Comparison of ENCODE assay signal across 18 cellular contexts in genomic region chr10:58137813-58138212, GRCh38.
A peak's percentile ranks its signal among the peaks of the same experiment; 100 is the strongest.
DNase-seq lines count a peak whose midpoint lies in the region; ATAC-seq and TF ChIP-seq lines count a peak whose summit lies in the region.
"Had no signal": no experiment of that assay in that cellular context is flagged by ENCODE, and none has a peak within 500 bp of the region (broad histone marks: within the 10 kb centered on the region; RNA-seq: fewer than 3 reads in every experiment).

No MANE protein-coding gene starts in this region.

- DNase-seq in DMS79 (lab: John Stamatoyannopoulos, UW): peak; percentile 64
- peak; percentile 96 for DNase-seq in NCI-H1105 treated with DMSO at 0.1 percent for 48 hours (lab: John Stamatoyannopoulos, UW)
- DNase-seq in NCI-H748 (lab: John Stamatoyannopoulos, UW; ENCODE audit: unreplicated experiment): peak; percentile 94
- peak; percentile 15 for DNase-seq in middle frontal gyrus (ENCODE audit: extremely low spot score, low spot score)
- DNase-seq in Peyer's patch: no peak
- no peak for DNase-seq in stimulated activated CD4-positive, alpha-beta T cell treated with anti-CD3 and anti-CD28 coated beads, Interleukin-12 subunit alpha, Interleukin-12 subunit beta, amount 100 ng/mL, for 4 hours
- DNase-seq in NOMO-1 treated with DMSO at 0.1 percent for 48 hours (lab: John Stamatoyannopoulos, UW; ENCODE audit: unreplicated experiment): no peak
- DNase-seq: activated effector memory CD4-positive, alpha-beta T cell treated with Interleukin-2 at 50 U/mL for 16 hours; AML-193; HCEC 1CT; KBM-7; kidney glomerular epithelial cell; NCI-H226; ovary had no signal

- no peaks in the 10 kb centered on the region for H3K27me3 ChIP-seq in Peyer's patch
- H3K27me3 ChIP-seq: ascending aorta, ovary, vagina had no signal

- no peak overlapping the region for H3K4me3 ChIP-seq in Peyer's patch
- H3K4me3 ChIP-seq: ascending aorta, ovary, vagina had no signal

- no peaks in the 10 kb centered on the region for H3K36me3 ChIP-seq in Peyer's patch
- H3K36me3 ChIP-seq: ascending aorta, ovary, vagina had no signal

- ATAC-seq in HG03571 (IDR thresholded peaks at IDR 0.05; ENCODE audit: unreplicated experiment): no peak

- no peak for TF ChIP-seq POLR2A in Peyer's patch (IDR thresholded peaks at IDR 0.05)

- H3K9me3 ChIP-seq in Peyer's patch: no peaks in the 10 kb centered on the region
- H3K9me3 ChIP-seq: ascending aorta, ovary, vagina had no signal

- no peak for TF ChIP-seq CTCF in Peyer's patch (IDR thresholded peaks at IDR 0.05)

- H3K27ac ChIP-seq in Peyer's patch: no peak overlapping the region
- H3K27ac ChIP-seq: ascending aorta, ovary, vagina, VCaP had no signal

- H3K4me1 ChIP-seq in Peyer's patch: no peaks in the 10 kb centered on the region
- H3K4me1 ChIP-seq: ascending aorta, vagina had no signal

Comparison
In these comparisons a context has a peak if more than half of its experiments do, and no peak if none do; other contexts are left out.
1. DNase-seq: peak in DMS79 (single experiment), NCI-H1105 treated with DMSO at 0.1 percent for 48 hours (single experiment), NCI-H748 (single experiment) and middle frontal gyrus (single experiment); none in Peyer's patch (0 of 3), stimulated activated CD4-positive, alpha-beta T cell treated with anti-CD3 and anti-CD28 coated beads, Interleukin-12 subunit alpha, Interleukin-12 subunit beta, amount 100 ng/mL, for 4 hours (single experiment) and NOMO-1 treated with DMSO at 0.1 percent for 48 hours (single experiment).